Comparison of ENCODE assay signal across 13 cellular contexts in genomic region chr7:100642534-100642907, GRCh38. TPM values are rescaled to one million over a fixed set of nuclear protein-coding genes. Genes with fewer than 3 reads are reported as not detected.
DNase-seq lines count a peak whose midpoint lies in the region; ATAC-seq, FAIRE-seq and TF ChIP-seq lines count a peak whose summit lies in the region.
"Had no signal": no experiment of that assay in that cellular context is flagged by ENCODE, and none has a peak within 500 bp of the region (broad histone marks: within the 10 kb centered on the region; RNA-seq: fewer than 3 reads in every experiment).

No MANE protein-coding gene starts in this region.

- no peaks in the 10 kb centered on the region for H3K9me1 ChIP-seq in K562 (ENCODE audit: control insufficient read depth, insufficient read depth, low read length)

- H4K20me1 ChIP-seq in OCI-LY7 (ENCODE audit: insufficient read depth, low read length), result no peaks in the 10 kb centered on the region
- no peaks in the 10 kb centered on the region for H4K20me1 ChIP-seq in K562 (replicated peaks; ENCODE audit: control insufficient read depth, insufficient read depth, low read length)

- H3K36me3 Mint-ChIP-seq in stimulated activated naive B cell treated with anti-CD40 and anti-IgM and Interleukin-4, amounts not matched to agents 10 μg/mL and 1 μg/mL and 100 μg/mL, for 72 hours, result no peaks in the 10 kb centered on the region

- H3K4me2 ChIP-seq in OCI-LY7 (ENCODE audit: low read length), result peak overlapping the region; percentile 61
- H3K4me2 ChIP-seq in K562 (ENCODE audit: insufficient read depth, low read length), result peak overlapping the region; percentile 95

- peak; percentile 80 for ATAC-seq in K562
- ATAC-seq in stimulated activated naive B cell treated with anti-CD40 and anti-IgM and Interleukin-4, amounts not matched to agents 10 μg/mL and 1 μg/mL and 100 μg/mL, for 72 hours (replicated peaks), result peak; percentile 67 to 72
- ATAC-seq in GM19395 (IDR thresholded peaks at IDR 0.05; ENCODE audit: unreplicated experiment), result no peak
- ATAC-seq: Right ventricle myocardium inferior had no signal

- intact Hi-C loops in OCI-LY7 (cut with micrococcal nuclease; ENCODE audit: unreplicated experiment), result no loop called here
- intact Hi-C loops in K562 (cut with micrococcal nuclease), result loop anchor here (1.0 to 5.0 kb wide), 2 partner anchors 14 to 50 kb away; partner anchors contain the start of genes ACTL6B and GIGYF1

- H3K27me3 ChIP-seq in K562 (ENCODE audit: control insufficient read depth in 2 of 2, insufficient read depth in 2 of 2, low read length in 2 of 2), result no peaks in the 10 kb centered on the region

- H3K4me1 ChIP-seq in OCI-LY7 (ENCODE audit: insufficient read depth, low read length, poor library complexity, severe bottlenecking) (peaks cover 13% of the 10 kb centered on the region), K562 (replicated peaks in 1 of 2; ENCODE audit: control insufficient read depth in 2 of 2, insufficient read depth in 2 of 2, low read length in 2 of 2) (peaks cover 25 to 55% of the 10 kb centered on the region in 2 experiments)

- H2AFZ ChIP-seq in OCI-LY7 (ENCODE audit: low read length), result no peak overlapping the region
- peak overlapping the region; percentile 59; the same call in 1 of the 2 replicates for H2AFZ ChIP-seq in K562 (ENCODE audit: low read depth, low read length)

- no peaks in the 10 kb centered on the region for H3K9me2 ChIP-seq in OCI-LY7 (ENCODE audit: insufficient read depth, low read length)

- TF ChIP-seq POLR2A in K562 (conservative IDR thresholded peaks at IDR 0.05), result peak; percentile 76

- in situ Hi-C loops in K562 (cut with MboI), result no loop called here

- BruUV-seq in OCI-LY7 (replicated peaks; lab: Mats Ljungman, UMichigan) (no TSS peak), K562 (replicated peaks; lab: Mats Ljungman, UMichigan) (no TSS peak)

- 0% methylated on average over 10 of the region's 11 CpGs for WGBS in K562 (ENCODE audit: insufficient coverage, low coverage, missing lambda C conversion rate)

- no peak for TF ChIP-seq EP300 in K562 (IDR thresholded peaks at IDR 0.05; ENCODE audit: low read length)

- H3K79me2 ChIP-seq in OCI-LY7 (ENCODE audit: insufficient read depth, low read depth, low read length), result no peaks in the 10 kb centered on the region
- peaks cover 46% of the 10 kb centered on the region for H3K79me2 ChIP-seq in K562 (ENCODE audit: control insufficient read depth, insufficient read depth, low read length)

- FAIRE-seq in K562 (lab: Jason Lieb, UNC), result peak; percentile 63

- POLR2A ChIA-PET in OCI-LY7 (lab: Charles Lee) (no interaction called here), K562 (lab: Yijun Ruan, JAX) (interaction anchor here (1.1 to 1.7 kb wide), 3 partner anchors 11 to 41 kb away, joined by 4 to 6 read pairs (median 5); partner anchors contain the start of gene MOSPD3)

- H3K27me3 Mint-ChIP-seq in stimulated activated naive B cell treated with anti-CD40 and anti-IgM and Interleukin-4, amounts not matched to agents 10 μg/mL and 1 μg/mL and 100 μg/mL, for 72 hours, result peaks cover 18 to 49% of the 10 kb centered on the region in 2 donors

- TF ChIP-seq CTCF in OCI-LY7 (conservative IDR thresholded peaks at IDR 0.05; ENCODE audit: low read length) (0 out of 2 replicates have a peak, but pooled peaks have one; percentile 8), K562 (IDR thresholded peaks at IDR 0.05 in 2 of 3, conservative IDR thresholded peaks at IDR 0.05 in 1 of 3; ENCODE audit: insufficient read depth in 2 of 3, low read depth in 1 of 3, low read length in 3 of 3) (0 out of 6 replicates have a peak, but pooled peaks of 1 of the 3 experiments have one; percentile 1)

- H3K9ac ChIP-seq in K562 (ENCODE audit: insufficient read depth in 1 of 2, low read depth in 2 of 2, low read length in 2 of 2), result peak overlapping the region; percentile 92 to 94

- H3K4me3 ChIP-seq in OCI-LY7 (ENCODE audit: low read depth, low read length, poor library complexity, severe bottlenecking) (peak overlapping the region; percentile 25), K562 (peak overlapping the region; percentile 55)

- H3K27ac ChIP-seq in OCI-LY7 (ENCODE audit: low read depth, low read length, poor library complexity, severe bottlenecking) (no peak overlapping the region), K562 (ENCODE audit: extremely low read depth, low read depth, low read length) (peak overlapping the region; percentile 98)

- H3K36me3 ChIP-seq in OCI-LY7 (ENCODE audit: insufficient read depth, low read length), result no peaks in the 10 kb centered on the region
- H3K36me3 ChIP-seq in K562 (ENCODE audit: control insufficient read depth, insufficient read depth, low read length), result peaks cover 5% of the 10 kb centered on the region; the same call in 1 of the 3 replicates

- DNase-seq in activated T-cell treated with anti-CD3 and anti-CD28 coated beads for 48 hours (ENCODE audit: low read depth) (peak; percentile 24), activated T-cell treated with anti-CD3 and anti-CD28 coated beads for 4 hours (no peak), OCI-LY7 (ENCODE audit: low spot score) (peak; percentile 85), K562 (ENCODE audit: extremely low read depth in 1 of 4, low spot score in 3 of 4) (peak; percentile 92 to 98 (median 96)), GOT3 (lab: John Stamatoyannopoulos, UW) (no peak), putamen (ENCODE audit: low spot score) (no peak)
- no peak for DNase-seq in stimulated activated naive B cell treated with anti-CD40 and anti-IgM and Interleukin-4, amounts not matched to agents 10 μg/mL and 1 μg/mL and 100 μg/mL, for 72 hours
- DNase-seq: activated gamma-delta T cell, islet precursor cell, right cardiac atrium had no signal

- no peak overlapping the region for H3K27ac Mint-ChIP-seq in stimulated activated naive B cell treated with anti-CD40 and anti-IgM and Interleukin-4, amounts not matched to agents 10 μg/mL and 1 μg/mL and 100 μg/mL, for 72 hours

- peaks cover 5 to 6% of the 10 kb centered on the region in 2 donors for H3K4me1 Mint-ChIP-seq in stimulated activated naive B cell treated with anti-CD40 and anti-IgM and Interleukin-4, amounts not matched to agents 10 μg/mL and 1 μg/mL and 100 μg/mL, for 72 hours

- H3K4me3 Mint-ChIP-seq in stimulated activated naive B cell treated with anti-CD40 and anti-IgM and Interleukin-4, amounts not matched to agents 10 μg/mL and 1 μg/mL and 100 μg/mL, for 72 hours, result no peak overlapping the region

- no peaks in the 10 kb centered on the region for H3K9me3 Mint-ChIP-seq in stimulated activated naive B cell treated with anti-CD40 and anti-IgM and Interleukin-4, amounts not matched to agents 10 μg/mL and 1 μg/mL and 100 μg/mL, for 72 hours

- no peak for TF ChIP-seq RAD21 in K562 (CRISPR knock-in tag; conservative IDR thresholded peaks at IDR 0.05 in 1 of 2, IDR thresholded peaks at IDR 0.05 in 1 of 2)

- H3K9me3 ChIP-seq in OCI-LY7 (ENCODE audit: low read length), result no peaks in the 10 kb centered on the region
- no peaks in the 10 kb centered on the region for H3K9me3 ChIP-seq in K562 (replicated peaks; ENCODE audit: control insufficient read depth, insufficient read depth, low read depth, low read length)

- CTCF ChIA-PET in OCI-LY7 (lab: Charles Lee; ENCODE audit: unreplicated experiment), result interaction anchor here (1.4 kb wide), 1 partner anchor 9 kb away, joined by 8 read pairs; no protein-coding TSS in a partner anchor
- CTCF ChIA-PET in K562 (lab: Yijun Ruan, JAX; ENCODE audit: low intra/inter-chr PET ratio), result interaction anchor here (0.7 kb wide), 1 partner anchor 477 kb away, joined by 5 read pairs; no protein-coding TSS in a partner anchor

RNA-seq across cellular contexts. Expression of gene TFR2, which starts 1.2 kb away (rescaled TPM):
- total RNA-seq in OCI-LY7 (2014; rRNA removed; shearing (Covaris generic)), result 8.1 and 12.1 TPM in 2 replicates
- total RNA-seq in OCI-LY7 (2022), result 25.0 and 26.0 TPM in 2 replicates
- total RNA-seq in K562 (2011; cell fraction: chromatin; rRNA removed; ENCODE audit: low replicate concordance), result 166 and 461 TPM in 2 replicates
- 349 and 384 TPM in 2 replicates for total RNA-seq in K562 (2011; cell fraction: nucleolus; rRNA removed)
- total RNA-seq in K562 (2011; cell fraction: nucleoplasm; rRNA removed), result 215 and 227 TPM in 2 replicates
- total RNA-seq in K562 (2014; rRNA removed), result 71.6 and 92.0 TPM in 2 replicates
- total RNA-seq in K562 (2014; rRNA removed; fragmentation: Illumina TruSeq; extraction: Trizol), result 16.3 and 21.7 TPM in 2 replicates
- 40.8 and 44.0 TPM in 2 replicates for total RNA-seq in K562 (2015; rRNA removed; fragmentation: Illumina TruSeq; extraction: Trizol)
- 121 and 123 TPM in 2 replicates for total RNA-seq in K562 (2021)
- 51.1 and 65.2 TPM in 2 replicates for polyA plus RNA-seq in K562 (2011; rRNA removed)
- 41.2 and 121 TPM in 2 replicates for polyA plus RNA-seq in K562 (2011; cell fraction: cytosol; rRNA removed)
- 267 and 470 TPM in 2 replicates for polyA plus RNA-seq in K562 (2011; cell fraction: nucleus; rRNA removed)
- polyA plus RNA-seq in K562 (2012), result 124 and 131 TPM in 2 replicates
- polyA plus RNA-seq in K562 (2014; fragmentation: Illumina TruSeq; extraction: Trizol), result 55.3 and 63.5 TPM in 2 replicates
- 1 to 10 TPM; 3.8 to 4.7 TPM for polyA plus RNA-seq in K562 (2014; fragmentation: Nextera tagmentation; extraction: Ambion mirVana)
- polyA plus RNA-seq in K562 (2014; rRNA removed), result 82.0 and 88.6 TPM in 2 replicates
- polyA minus RNA-seq in K562 (2011; rRNA and poly(A)+ RNA removed), result 12.8 and 26.7 TPM in 2 replicates
- 58.1 and 69.5 TPM in 2 replicates for polyA minus RNA-seq in K562 (2011; cell fraction: cytosol; rRNA and poly(A)+ RNA removed)
- polyA minus RNA-seq in K562 (2011; cell fraction: nucleus; rRNA and poly(A)+ RNA removed), result 62.4 and 89.8 TPM in 2 replicates

RNA-seq across cellular contexts. Expression of gene ACTL6B, which starts 13.7 kb away (rescaled TPM):
- total RNA-seq in OCI-LY7 (2014; rRNA removed; shearing (Covaris generic)), result not detected in 2 replicates
- total RNA-seq in OCI-LY7 (2022), result not detected in 2 replicates
- not detected in 2 replicates for total RNA-seq in K562 (2011; cell fraction: chromatin; rRNA removed; ENCODE audit: low replicate concordance)
- not detected in 2 replicates for total RNA-seq in K562 (2011; cell fraction: nucleolus; rRNA removed)
- not detected in 2 replicates for total RNA-seq in K562 (2011; cell fraction: nucleoplasm; rRNA removed)
- total RNA-seq in K562 (2014; rRNA removed), result not detected in 2 replicates
- not detected in 2 replicates for total RNA-seq in K562 (2014; rRNA removed; fragmentation: Illumina TruSeq; extraction: Trizol)
- total RNA-seq in K562 (2015; rRNA removed; fragmentation: Illumina TruSeq; extraction: Trizol), result not detected in 2 replicates
- total RNA-seq in K562 (2021), result not detected in 2 replicates
- not detected in 2 replicates for polyA plus RNA-seq in K562 (2011; rRNA removed)
- not detected in 2 replicates for polyA plus RNA-seq in K562 (2011; cell fraction: cytosol; rRNA removed)
- polyA plus RNA-seq in K562 (2011; cell fraction: nucleus; rRNA removed), result not detected in 2 replicates
- not detected in 2 replicates for polyA plus RNA-seq in K562 (2012)
- polyA plus RNA-seq in K562 (2014; fragmentation: Illumina TruSeq; extraction: Trizol), result not detected in 2 replicates
- not detected for polyA plus RNA-seq in K562 (2014; fragmentation: Nextera tagmentation; extraction: Ambion mirVana)
- not detected in 2 replicates for polyA plus RNA-seq in K562 (2014; rRNA removed)
- polyA minus RNA-seq in K562 (2011; rRNA and poly(A)+ RNA removed), result not detected in 2 replicates
- not detected in 2 replicates for polyA minus RNA-seq in K562 (2011; cell fraction: cytosol; rRNA and poly(A)+ RNA removed)
- polyA minus RNA-seq in K562 (2011; cell fraction: nucleus; rRNA and poly(A)+ RNA removed), result not detected in 2 replicates
- total RNA-seq: M059J, right cardiac atrium, Right ventricle myocardium inferior had no signal
- polyA plus RNA-seq: right cardiac atrium had no signal

RNA-seq across cellular contexts. Expression of gene MOSPD3, which starts 30.2 kb away (rescaled TPM):
- total RNA-seq in OCI-LY7 (2014; rRNA removed; shearing (Covaris generic)), result 7.1 and 12.0 TPM in 2 replicates
- total RNA-seq in OCI-LY7 (2022) (10.4 and 15.1 TPM in 2 replicates), K562 (2014; rRNA removed) (7.3 and 18.3 TPM in 2 replicates), K562 (2014; rRNA removed; fragmentation: Illumina TruSeq; extraction: Trizol) (3.4 and 4.3 TPM in 2 replicates), K562 (2015; rRNA removed; fragmentation: Illumina TruSeq; extraction: Trizol) (5.8 and 6.9 TPM in 2 replicates), K562 (2021) (29.0 and 32.1 TPM in 2 replicates)
- 7.4 and 17.6 TPM in 2 replicates for total RNA-seq in K562 (2011; cell fraction: chromatin; rRNA removed; ENCODE audit: low replicate concordance)
- total RNA-seq in K562 (2011; cell fraction: nucleolus; rRNA removed), result 17.5 and 20.3 TPM in 2 replicates
- total RNA-seq in K562 (2011; cell fraction: nucleoplasm; rRNA removed), result 13.9 and 15.0 TPM in 2 replicates
- polyA plus RNA-seq in K562 (2011; rRNA removed) (9.1 and 18.6 TPM in 2 replicates), K562 (2014; fragmentation: Illumina TruSeq; extraction: Trizol) (15.3 and 27.4 TPM in 2 replicates), K562 (2014; fragmentation: Nextera tagmentation; extraction: Ambion mirVana) (1 to 10 TPM; 1.4 to 2.6 TPM), K562 (2014; rRNA removed) (14.1 and 15.0 TPM in 2 replicates)
- 8.8 and 23.5 TPM in 2 replicates for polyA plus RNA-seq in K562 (2011; cell fraction: cytosol; rRNA removed)
- polyA plus RNA-seq in K562 (2011; cell fraction: nucleus; rRNA removed), result 23.6 and 37.0 TPM in 2 replicates
- 26.6 and 27.6 TPM in 2 replicates for polyA plus RNA-seq in K562 (2012)
- polyA minus RNA-seq in K562 (2011; rRNA and poly(A)+ RNA removed), result 2.5 and 3.4 TPM in 2 replicates
- polyA minus RNA-seq in K562 (2011; cell fraction: cytosol; rRNA and poly(A)+ RNA removed), result 5.8 and 6.3 TPM in 2 replicates
- 8.1 and 8.6 TPM in 2 replicates for polyA minus RNA-seq in K562 (2011; cell fraction: nucleus; rRNA and poly(A)+ RNA removed)

RNA-seq across cellular contexts. Expression of gene GNB2, which starts 31.0 kb away (rescaled TPM):
- total RNA-seq in OCI-LY7 (2014; rRNA removed; shearing (Covaris generic)), result 59.4 and 80.4 TPM in 2 replicates
- total RNA-seq in OCI-LY7 (2022) (174 and 180 TPM in 2 replicates), K562 (2014; rRNA removed) (125 and 171 TPM in 2 replicates), K562 (2014; rRNA removed; fragmentation: Illumina TruSeq; extraction: Trizol) (25.4 and 37.1 TPM in 2 replicates), K562 (2015; rRNA removed; fragmentation: Illumina TruSeq; extraction: Trizol) (74.1 and 78.5 TPM in 2 replicates), K562 (2021) (320 and 323 TPM in 2 replicates)
- 52.2 and 165 TPM in 2 replicates for total RNA-seq in K562 (2011; cell fraction: chromatin; rRNA removed; ENCODE audit: low replicate concordance)
- 119 and 144 TPM in 2 replicates for total RNA-seq in K562 (2011; cell fraction: nucleolus; rRNA removed)
- 70.5 and 76.0 TPM in 2 replicates for total RNA-seq in K562 (2011; cell fraction: nucleoplasm; rRNA removed)
- polyA plus RNA-seq in K562 (2011; rRNA removed) (83.8 and 104 TPM in 2 replicates), K562 (2014; fragmentation: Illumina TruSeq; extraction: Trizol) (212 and 251 TPM in 2 replicates), K562 (2014; fragmentation: Nextera tagmentation; extraction: Ambion mirVana) (1 to 10 TPM in 1 of 2 experiments, under 1 TPM in 1; 0.65 to 5.2 TPM), K562 (2014; rRNA removed) (189 and 193 TPM in 2 replicates)
- polyA plus RNA-seq in K562 (2011; cell fraction: cytosol; rRNA removed), result 142 and 275 TPM in 2 replicates
- polyA plus RNA-seq in K562 (2011; cell fraction: nucleus; rRNA removed), result 125 and 179 TPM in 2 replicates
- polyA plus RNA-seq in K562 (2012), result 243 and 314 TPM in 2 replicates
- polyA minus RNA-seq in K562 (2011; rRNA and poly(A)+ RNA removed), result 21.4 and 50.9 TPM in 2 replicates
- polyA minus RNA-seq in K562 (2011; cell fraction: cytosol; rRNA and poly(A)+ RNA removed), result 89.4 and 98.0 TPM in 2 replicates
- polyA minus RNA-seq in K562 (2011; cell fraction: nucleus; rRNA and poly(A)+ RNA removed), result 23.0 and 27.4 TPM in 2 replicates

RNA-seq across cellular contexts. Expression of gene PCOLCE, which starts 40.4 kb away (rescaled TPM):
- total RNA-seq in OCI-LY7 (2014; rRNA removed; shearing (Covaris generic)), result 8.8 and 27.6 TPM in 2 replicates
- total RNA-seq in OCI-LY7 (2022), result 32.3 and 38.3 TPM in 2 replicates
- total RNA-seq in K562 (2011; cell fraction: chromatin; rRNA removed; ENCODE audit: low replicate concordance), result 11.5 and 28.7 TPM in 2 replicates
- 29.5 and 34.2 TPM in 2 replicates for total RNA-seq in K562 (2011; cell fraction: nucleolus; rRNA removed)
- total RNA-seq in K562 (2011; cell fraction: nucleoplasm; rRNA removed), result 23.0 and 24.9 TPM in 2 replicates
- 13.5 and 14.1 TPM in 2 replicates for total RNA-seq in K562 (2014; rRNA removed)
- 3.8 and 4.5 TPM in 2 replicates for total RNA-seq in K562 (2014; rRNA removed; fragmentation: Illumina TruSeq; extraction: Trizol)
- 8.9 and 10.0 TPM in 2 replicates for total RNA-seq in K562 (2015; rRNA removed; fragmentation: Illumina TruSeq; extraction: Trizol)
- total RNA-seq in K562 (2021), result 32.4 and 33.9 TPM in 2 replicates
- 5.0 and 11.8 TPM in 2 replicates for polyA plus RNA-seq in K562 (2011; rRNA removed)
- polyA plus RNA-seq in K562 (2011; cell fraction: cytosol; rRNA removed), result 9.0 and 11.0 TPM in 2 replicates
- polyA plus RNA-seq in K562 (2011; cell fraction: nucleus; rRNA removed), result 59.3 and 94.1 TPM in 2 replicates
- polyA plus RNA-seq in K562 (2012), result 21.8 and 34.6 TPM in 2 replicates
- 30.4 and 31.8 TPM in 2 replicates for polyA plus RNA-seq in K562 (2014; fragmentation: Illumina TruSeq; extraction: Trizol)
- polyA plus RNA-seq in K562 (2014; fragmentation: Nextera tagmentation; extraction: Ambion mirVana), result 1 to 10 TPM; 5.2 to 5.4 TPM
- 28.0 and 28.6 TPM in 2 replicates for polyA plus RNA-seq in K562 (2014; rRNA removed)
- 1.6 and 2.0 TPM in 2 replicates for polyA minus RNA-seq in K562 (2011; rRNA and poly(A)+ RNA removed)
- polyA minus RNA-seq in K562 (2011; cell fraction: cytosol; rRNA and poly(A)+ RNA removed), result 5.7 and 10.1 TPM in 2 replicates
- polyA minus RNA-seq in K562 (2011; cell fraction: nucleus; rRNA and poly(A)+ RNA removed), result 7.3 and 10.7 TPM in 2 replicates

Comparison
In these comparisons a context has a peak if more than half of its experiments do, and no peak if none do; other contexts are left out.
1. DNase-seq: peak in activated T-cell treated with anti-CD3 and anti-CD28 coated beads for 48 hours (single experiment), OCI-LY7 (single experiment) and K562 (4 of 4); none in activated T-cell treated with anti-CD3 and anti-CD28 coated beads for 4 hours (single experiment), stimulated activated naive B cell treated with anti-CD40 and anti-IgM and Interleukin-4, amounts not matched to agents 10 μg/mL and 1 μg/mL and 100 μg/mL, for 72 hours (single experiment), GOT3 (single experiment) and putamen (single experiment).